ENCODE assay signal across 24 cellular contexts in genomic region chr22:25090225-25090651, GRCh38.
A peak's percentile ranks its signal among the peaks of the same experiment; 100 is the strongest.
DNase-seq lines count a peak whose midpoint lies in the region; ATAC-seq, FAIRE-seq and TF ChIP-seq lines count a peak whose summit lies in the region.
"Had no signal": no experiment of that assay in that cellular context is flagged by ENCODE, and none has a peak within 500 bp of the region (broad histone marks: within the 10 kb centered on the region; RNA-seq: fewer than 3 reads in every experiment).

No MANE protein-coding gene starts in this region.

- H3K9me3 Mint-ChIP-seq in brain (no peaks in the 10 kb centered on the region), WTC11 (no peaks in the 10 kb centered on the region)
- H3K9me3 Mint-ChIP-seq: CD8-positive, alpha-beta memory T cell had no signal

- H3K4me1 Mint-ChIP-seq in brain (peaks cover 70% of the 10 kb centered on the region), WTC11 (no peaks in the 10 kb centered on the region)

- no peak overlapping the region for H3K4me3 Mint-ChIP-seq in brain
- no peak overlapping the region for H3K4me3 Mint-ChIP-seq in WTC11
- H3K4me3 Mint-ChIP-seq: CD8-positive, alpha-beta memory T cell had no signal

- WGBS in heart right ventricle, 2 donors = 52 to 53% methylated on average over 8 of the region's 8 CpGs
- 82 to 83% methylated on average over 2 to 6 of the region's 8 CpGs for WGBS in gastroesophageal sphincter (ENCODE audit: low coverage in 1 of 2), 2 donors

- peaks cover 0 to 2% (median 0%) of the 10 kb centered on the region in 9 donors for H3K36me3 ChIP-seq in heart right ventricle
- H3K36me3 ChIP-seq in gastroesophageal sphincter = no peaks in the 10 kb centered on the region
- H3K36me3 ChIP-seq in thoracic aorta = no peaks in the 10 kb centered on the region

- no peaks in the 10 kb centered on the region for H3K9me3 ChIP-seq in heart right ventricle
- H3K9me3 ChIP-seq in gastroesophageal sphincter = no peaks in the 10 kb centered on the region
- H3K9me3 ChIP-seq in thoracic aorta = no peaks in the 10 kb centered on the region

- no peak for FAIRE-seq in GM12891 (lab: Jason Lieb, UNC)
- FAIRE-seq: D721Med, GM12892, GM18507 had no signal

- H3K4me3 ChIP-seq in heart right ventricle = no peak overlapping the region
- H3K4me3 ChIP-seq in gastroesophageal sphincter = no peak overlapping the region
- no peak overlapping the region for H3K4me3 ChIP-seq in thoracic aorta
- H3K4me3 ChIP-seq: GM23248 had no signal

- H3K27ac Mint-ChIP-seq in brain (peak overlapping the region in 3 of 5 experiments; percentile 59 to 95 (median 92)), WTC11 (no peak overlapping the region)

- no peak for TF ChIP-seq EP300 in gastroesophageal sphincter (IDR thresholded peaks at IDR 0.05)

- DNase-seq in heart right ventricle (peak in 1 of 2 donors; percentile 42), Right ventricle myocardium superior (no peak), thoracic aorta (ENCODE audit: low spot score) (no peak), GM12891 (ENCODE audit: insufficient read length, low spot score) (no peak), WTC11 (ENCODE audit: low spot score) (no peak), putamen (ENCODE audit: low spot score) (no peak)
- DNase-seq: C1 segment of cervical spinal cord; CD8-positive, alpha-beta memory T cell; GM23248; HCEC 1CT; MV-4-11; NCI-H1417; NCI-H187 treated with DMSO at 0.1 percent for 48 hours; NCI-H226; NCI-H524; NCI-H82; PC-3; RPMI8226 had no signal

- CTCF ChIA-PET in WTC11 (lab: Charles Lee) = interaction anchor here (0.7 to 1.2 kb wide), 2 partner anchors 9 to 10 kb away, joined by 3 to 4 read pairs; no protein-coding TSS in a partner anchor

- H3K4me1 ChIP-seq in heart right ventricle (peaks cover 0 to 96% (median 34%) of the 10 kb centered on the region in 9 donors), gastroesophageal sphincter (peaks cover 0 to 29% (median 0%) of the 10 kb centered on the region in 3 donors), thoracic aorta (ENCODE audit: control insufficient read depth in 1 of 2, low read depth in 2 of 2) (peaks cover 46 to 93% of the 10 kb centered on the region in 2 donors)

- H3K27ac ChIP-seq in heart right ventricle (peak overlapping the region in 8 of 10 donors; percentile 19 to 81 (median 57)), gastroesophageal sphincter (no peak overlapping the region), thoracic aorta (peak overlapping the region; percentile 36 to 73)
- H3K27ac ChIP-seq: GM23248, KMS-11 had no signal

- POLR2A ChIA-PET in WTC11 (lab: Charles Lee) = no interaction called here

- H3K27me3 Mint-ChIP-seq in brain (peaks cover 7% of the 10 kb centered on the region), WTC11 (ENCODE audit: low read depth) (no peaks in the 10 kb centered on the region)

- TF ChIP-seq CTCF in heart right ventricle (IDR thresholded peaks at IDR 0.05) = no peak
- no peak for TF ChIP-seq CTCF in brain (conservative IDR thresholded peaks at IDR 0.05)
- TF ChIP-seq CTCF in gastroesophageal sphincter (IDR thresholded peaks at IDR 0.05) = no peak
- no peak for TF ChIP-seq CTCF in thoracic aorta (IDR thresholded peaks at IDR 0.05)
- no peak for TF ChIP-seq CTCF in WTC11 (IDR thresholded peaks at IDR 0.05)

- intact Hi-C loops in heart right ventricle (cut with DNase I) (no loop called here), Right ventricle myocardium superior (cut with DNase I) (no loop called here)

- peak in 7 of 8 donors; percentile 22 to 68 (median 36) for ATAC-seq in heart right ventricle
- ATAC-seq in Right ventricle myocardium superior (ENCODE audit: poor library complexity) = no peak
- ATAC-seq in gastroesophageal sphincter = peak; percentile 8
- ATAC-seq in thoracic aorta (ENCODE audit: insufficient number of reproducible peaks, low FRiP score, low read depth) = no peak
- no peak for ATAC-seq in WTC11
- ATAC-seq: PC-3 had no signal

- H3K36me3 Mint-ChIP-seq in brain (no peaks in the 10 kb centered on the region), WTC11 (no peaks in the 10 kb centered on the region)

- no peak for TF ChIP-seq POLR2A in gastroesophageal sphincter (IDR thresholded peaks at IDR 0.05)
- TF ChIP-seq POLR2A in GM12891 (IDR thresholded peaks at IDR 0.05; ENCODE audit: low read depth, low read length) = no peak

- H3K27me3 ChIP-seq in heart right ventricle (no peaks in the 10 kb centered on the region), gastroesophageal sphincter (no peaks in the 10 kb centered on the region), thoracic aorta (replicated peaks; ENCODE audit: insufficient read depth) (no peaks in the 10 kb centered on the region)

TF ChIP-seq in GM12891, 5 proteins besides CTCF, POLR2A, EP300 and RAD21:
- TF ChIP-seq TAF1 (IDR thresholded peaks at IDR 0.05; ENCODE audit: low read depth, low read length) (no peak), POLR2AphosphoS5 (IDR thresholded peaks at IDR 0.05; ENCODE audit: low read depth, low read length) (no peak), SPI1 (IDR thresholded peaks at IDR 0.05; ENCODE audit: low read depth, low read length) (no peak), POU2F2 (IDR thresholded peaks at IDR 0.05; ENCODE audit: low read depth, low read length) (no peak), PAX5 (IDR thresholded peaks at IDR 0.05; ENCODE audit: insufficient read depth, low read length, severe bottlenecking) (no peak)

TF ChIP-seq in WTC11, 78 proteins besides CTCF, POLR2A, EP300 and RAD21:
- TF ChIP-seq NR1H2 (CRISPR knock-in tag; IDR thresholded peaks at IDR 0.05) (no peak), NFATC4 (CRISPR knock-in tag; IDR thresholded peaks at IDR 0.05) (no peak), MAX (CRISPR knock-in tag; IDR thresholded peaks at IDR 0.05) (no peak), USF2 (CRISPR knock-in tag; IDR thresholded peaks at IDR 0.05) (no peak)

Comparison
In these comparisons a context has a peak if more than half of its experiments do, and no peak if none do; other contexts are left out.
1. ATAC-seq: peak in heart right ventricle (7 of 8) and gastroesophageal sphincter (single experiment); none in Right ventricle myocardium superior (single experiment), thoracic aorta (single experiment) and WTC11 (single experiment).
2. H3K27ac ChIP-seq: peak in heart right ventricle (8 of 10) and thoracic aorta (2 of 2); none in gastroesophageal sphincter (0 of 4).